8 cellular contexts compared by ENCODE assay signal in genomic region chr7:44797329-44798258, GRCh38. TPM values are rescaled to one million over a fixed set of nuclear protein-coding genes. Genes with fewer than 3 reads are reported as not detected.
DNase-seq lines count a peak whose midpoint lies in the region; ATAC-seq and TF ChIP-seq lines count a peak whose summit lies in the region.

No MANE protein-coding gene starts in this region.

- peak overlapping the region; percentile 99 for H3K27ac Mint-ChIP-seq in activated CD4-positive, alpha-beta T cell treated with anti-CD3 and anti-CD28 coated beads, Interleukin-2, amount 10 ng/mL, durations not matched to agents 7 days and 5 days

- DNase-seq in AG20443 (ENCODE audit: low spot score) = peak; percentile 88
- DNase-seq in GM19238 (ENCODE audit: insufficient read length, low spot score) = peak; percentile 78
- peak; percentile 61 for DNase-seq in NCI-H526 treated with DMSO at 0.1 percent for 48 hours (lab: John Stamatoyannopoulos, UW)
- peak; percentile 89 for DNase-seq in activated CD4-positive, alpha-beta T cell treated with anti-CD3 and anti-CD28 coated beads, Interleukin-2, amount 10 ng/mL, durations not matched to agents 7 days and 5 days
- peak; percentile 93 for DNase-seq in colonic mucosa
- peak; percentile 52 to 63 for DNase-seq in stimulated activated CD4-positive, alpha-beta T cell treated with anti-CD3 and anti-CD28 coated beads, Interleukin-1b, Interleukin-23, amount 100 ng/mL, for 1 hour (ENCODE audit: low read depth in 2 of 2)

- POLR2A ChIA-PET in activated CD4-positive, alpha-beta T cell treated with anti-CD3 and anti-CD28 coated beads, Interleukin-2, amount 10 ng/mL, durations not matched to agents 7 days and 5 days (lab: Charles Lee) = interaction anchor here (0.6 to 1.3 kb wide), 3 partner anchors 50 to 215 kb away, joined by 3 read pairs; partner anchors contain the start of genes H2AZ2 and TMED4

- H3K27me3 Mint-ChIP-seq in activated CD4-positive, alpha-beta T cell treated with anti-CD3 and anti-CD28 coated beads, Interleukin-2, amount 10 ng/mL, durations not matched to agents 7 days and 5 days = no peaks in the 10 kb centered on the region

- H3K36me3 ChIP-seq in colonic mucosa = peaks cover 10% of the 10 kb centered on the region

- H3K27me3 ChIP-seq in colonic mucosa = no peaks in the 10 kb centered on the region
- H3K27me3 ChIP-seq in layer of hippocampus (ENCODE audit: control insufficient read depth, insufficient read depth, low read length) = no peaks in the 10 kb centered on the region

- peak overlapping the region; percentile 99 for H3K27ac ChIP-seq in colonic mucosa
- peak overlapping the region; percentile 95 for H3K27ac ChIP-seq in layer of hippocampus (ENCODE audit: low read depth, low read length)

- peak overlapping the region; percentile 66 for H3K4me3 ChIP-seq in colonic mucosa

- no peaks in the 10 kb centered on the region for H3K9me3 ChIP-seq in colonic mucosa

- H3K4me3 Mint-ChIP-seq in activated CD4-positive, alpha-beta T cell treated with anti-CD3 and anti-CD28 coated beads, Interleukin-2, amount 10 ng/mL, durations not matched to agents 7 days and 5 days = peak overlapping the region; percentile 92

- CTCF ChIA-PET in activated CD4-positive, alpha-beta T cell treated with anti-CD3 and anti-CD28 coated beads, Interleukin-2, amount 10 ng/mL, durations not matched to agents 7 days and 5 days (lab: Charles Lee) = interaction anchor here (0.6 to 2.0 kb wide), 9 partner anchors 12 to 339 kb away, joined by 3 to 5 read pairs (median 3); no protein-coding TSS in a partner anchor

- intact Hi-C loops in colonic mucosa (cut with DNase I) = loop anchor here (5.0 kb wide), 2 partner anchors 50 to 215 kb away; partner anchors contain the start of genes H2AZ2 and TMED4

- peak; percentile 40 for ATAC-seq in HG03439 (IDR thresholded peaks at IDR 0.05; ENCODE audit: unreplicated experiment)

- no peaks in the 10 kb centered on the region for H3K9me3 Mint-ChIP-seq in activated CD4-positive, alpha-beta T cell treated with anti-CD3 and anti-CD28 coated beads, Interleukin-2, amount 10 ng/mL, durations not matched to agents 7 days and 5 days

- peak overlapping the region; percentile 91 to 95 for H3K9ac ChIP-seq in colonic mucosa (ENCODE audit: low read depth in 2 of 2, low read length in 2 of 2)

- peaks cover 46% of the 10 kb centered on the region for H3K4me1 Mint-ChIP-seq in activated CD4-positive, alpha-beta T cell treated with anti-CD3 and anti-CD28 coated beads, Interleukin-2, amount 10 ng/mL, durations not matched to agents 7 days and 5 days

- H3K4me1 ChIP-seq in colonic mucosa = peaks cover 13% of the 10 kb centered on the region

- peaks cover 52% of the 10 kb centered on the region for H3K36me3 Mint-ChIP-seq in activated CD4-positive, alpha-beta T cell treated with anti-CD3 and anti-CD28 coated beads, Interleukin-2, amount 10 ng/mL, durations not matched to agents 7 days and 5 days (ENCODE audit: low read depth)

- TF ChIP-seq CTCF in colonic mucosa (IDR thresholded peaks at IDR 0.05) = peak; percentile 45

RNA-seq across cellular contexts. Expression of gene PPIA, which starts 1.1 kb away (rescaled TPM):
- total RNA-seq in activated CD4-positive, alpha-beta T cell treated with anti-CD3 and anti-CD28 coated beads, Interleukin-2, amount 10 ng/mL, durations not matched to agents 7 days and 5 days = 1,000 to 10,000 TPM; 1,993 to 2,183 TPM
- 1,000 to 10,000 TPM; 1,435 to 2,110 TPM for total RNA-seq in colonic mucosa

RNA-seq across cellular contexts. Expression of gene ZMIZ2, which starts 48.9 kb away (rescaled TPM):
- 100 to 1,000 TPM in 1 of 2 experiments, 10 to 100 TPM in 1; 98.6 to 100 TPM for total RNA-seq in activated CD4-positive, alpha-beta T cell treated with anti-CD3 and anti-CD28 coated beads, Interleukin-2, amount 10 ng/mL, durations not matched to agents 7 days and 5 days
- total RNA-seq in colonic mucosa = 100 to 1,000 TPM in 1 of 2 donors, 10 to 100 TPM in 1; 61.8 to 112 TPM

RNA-seq across cellular contexts. Expression of gene H2AZ2, which starts 50.3 kb away (rescaled TPM):
- 100 to 1,000 TPM; 327 to 404 TPM for total RNA-seq in activated CD4-positive, alpha-beta T cell treated with anti-CD3 and anti-CD28 coated beads, Interleukin-2, amount 10 ng/mL, durations not matched to agents 7 days and 5 days
- 100 to 1,000 TPM; 166 to 242 TPM for total RNA-seq in colonic mucosa

Comparison
In these comparisons a context has a peak if more than half of its experiments do, and no peak if none do; other contexts are left out.
1. Peak in every context shown above with its lines: DNase-seq, ATAC-seq, H3K4me3 ChIP-seq and H3K27ac ChIP-seq.